In genomic region chr9:7239708-7240107, GRCh38 we compare ENCODE assay signal across 16 cellular contexts.
"Had no signal": no experiment of that assay in that cellular context is flagged by ENCODE, and none has a peak within 500 bp of the region (broad histone marks: within the 10 kb centered on the region; RNA-seq: fewer than 3 reads in every experiment).

No MANE protein-coding gene starts in this region.

- DNase-seq: effector memory CD4-positive, alpha-beta T cell; esophagus squamous epithelium; foreskin fibroblast; glutamatergic neuron; immature natural killer cell; kidney; left cardiac atrium; naive thymus-derived CD4-positive, alpha-beta T cell; posterior cingulate gyrus; sigmoid colon; stimulated activated CD4-positive, alpha-beta T cell treated with anti-CD3 and anti-CD28 coated beads, Interleukin-12 subunit alpha, Interleukin-12 subunit beta, amount 100 ng/mL, for 4 hours; stimulated activated naive CD4-positive, alpha-beta T cell had no signal

- H3K4me3 Mint-ChIP-seq: immature natural killer cell; naive thymus-derived CD4-positive, alpha-beta T cell; type B pancreatic cell had no signal

- H3K4me1 Mint-ChIP-seq: immature natural killer cell had no signal

- H3K27ac ChIP-seq: esophagus squamous epithelium, gastroesophageal sphincter, right atrium auricular region, sigmoid colon, skin epidermis had no signal

- H3K9me3 Mint-ChIP-seq: immature natural killer cell, type B pancreatic cell had no signal

- H3K4me3 ChIP-seq: esophagus squamous epithelium, gastroesophageal sphincter, right atrium auricular region, sigmoid colon, skin epidermis had no signal

- H3K36me3 ChIP-seq: esophagus squamous epithelium, gastroesophageal sphincter, right atrium auricular region, sigmoid colon had no signal

- H3K9me3 ChIP-seq: esophagus squamous epithelium, sigmoid colon had no signal

- H3K4me1 ChIP-seq: esophagus squamous epithelium, gastroesophageal sphincter, right atrium auricular region, sigmoid colon had no signal

- H3K27ac Mint-ChIP-seq: immature natural killer cell; naive thymus-derived CD4-positive, alpha-beta T cell; type B pancreatic cell had no signal

- H3K27me3 ChIP-seq: esophagus squamous epithelium, gastroesophageal sphincter, right atrium auricular region, sigmoid colon had no signal

- H3K36me3 Mint-ChIP-seq: immature natural killer cell, type B pancreatic cell had no signal

- ATAC-seq: gastroesophageal sphincter; left cardiac atrium; naive thymus-derived CD4-positive, alpha-beta T cell had no signal
